ENCODE assay signal across 24 cellular contexts in the genomic region with DNA sequence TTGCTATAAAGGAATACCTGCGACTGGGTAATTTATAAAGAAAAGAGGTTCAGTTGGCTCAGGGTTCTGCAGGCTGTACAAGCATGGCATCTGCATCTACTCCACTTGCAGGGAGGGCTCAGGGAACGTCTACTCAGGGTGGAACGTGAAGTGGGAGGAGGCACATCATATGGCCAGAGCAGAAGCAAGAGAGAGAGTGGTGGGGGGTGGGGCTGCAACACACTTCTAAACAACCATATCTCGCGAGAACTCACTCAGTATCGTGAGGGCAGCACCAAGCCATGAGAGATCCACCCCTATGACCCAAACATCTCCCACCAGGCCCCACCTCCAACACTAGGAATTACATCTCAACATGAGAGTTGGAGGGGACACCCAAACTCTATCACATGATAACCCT.
"Had no signal": no experiment of that assay in that cellular context is flagged by ENCODE, and none has a peak within 500 bp of the region (broad histone marks: within the 10 kb centered on the region; RNA-seq: fewer than 3 reads in every experiment).

No MANE protein-coding gene starts in this region.

- DNase-seq: dermis blood vessel endothelial cell; dorsolateral prefrontal cortex; effector CD4-positive, alpha-beta T cell; effector memory CD4-positive, alpha-beta T cell; erythroblast; esophagus squamous epithelium; foreskin fibroblast; foreskin melanocyte; gastrocnemius medialis; glutamatergic neuron; head of caudate nucleus; heart right ventricle; hippocampal formation; kidney; kidney glomerular epithelial cell; left colon; left ventricle myocardium superior; lower lobe of right lung; mesenchymal stem cell had no signal

- H3K36me3 ChIP-seq: esophagus squamous epithelium, gastrocnemius medialis, heart right ventricle, lower lobe of right lung had no signal

- H3K27me3 ChIP-seq: dorsolateral prefrontal cortex, esophagus squamous epithelium, gastrocnemius medialis, heart right ventricle had no signal

- H3K27ac ChIP-seq: coronary artery, dorsolateral prefrontal cortex, gastrocnemius medialis, heart right ventricle, lower lobe of right lung had no signal

- H3K4me3 ChIP-seq: coronary artery, dorsolateral prefrontal cortex, esophagus squamous epithelium, gastrocnemius medialis, heart right ventricle, lower lobe of right lung, mucosa of descending colon had no signal

- H3K9me3 ChIP-seq: esophagus squamous epithelium, gastrocnemius medialis, heart right ventricle, lower lobe of right lung, mucosa of descending colon had no signal

- FAIRE-seq: colon, endothelial cell of umbilical vein, islet of Langerhans, kidney had no signal

- H3K4me1 ChIP-seq: gastrocnemius medialis, lower lobe of right lung had no signal

- ATAC-seq: gastrocnemius medialis, lower lobe of right lung had no signal
